8 cellular contexts compared by ENCODE assay signal in genomic region chr19:53870485-53870844, GRCh38. TPM values are rescaled to one million over a fixed set of nuclear protein-coding genes. Genes with fewer than 3 reads are reported as not detected.
DNase-seq lines count a peak whose midpoint lies in the region; TF ChIP-seq lines count a peak whose summit lies in the region.

No MANE protein-coding gene starts in this region.

- H3K4me3 ChIP-seq in NB4 (ENCODE audit: low read depth, low read length), result peak overlapping the region; percentile 74
- peak overlapping the region; percentile 96 for H3K4me3 ChIP-seq in coronary artery
- H3K4me3 ChIP-seq in neural progenitor cell, result peak overlapping the region; percentile 72

- H3K9me3 ChIP-seq in neural progenitor cell (ENCODE audit: low read depth), result no peaks in the 10 kb centered on the region

- H3K27me3 Mint-ChIP-seq in CD14-positive monocyte (ENCODE audit: low read depth in 3 of 3) (peaks cover 1 to 19% (median 2%) of the 10 kb centered on the region in 3 donors), neural progenitor cell (ENCODE audit: insufficient read depth, low read depth) (peaks cover 19% of the 10 kb centered on the region)

- peaks cover 0 to 13% (median 0%) of the 10 kb centered on the region in 7 donors for H3K9me3 Mint-ChIP-seq in CD14-positive monocyte
- H3K9me3 Mint-ChIP-seq in neural progenitor cell, result no peaks in the 10 kb centered on the region

- H3K27ac ChIP-seq in coronary artery (peak overlapping the region; percentile 37 to 98), neural progenitor cell (peak overlapping the region; percentile 82)

- H3K27me3 ChIP-seq in neural progenitor cell, result no peaks in the 10 kb centered on the region

- peak; percentile 80 for DNase-seq in CD14-positive monocyte (ENCODE audit: low spot score)
- DNase-seq in NB4 (ENCODE audit: low read depth), result peak; percentile 92
- no peak for DNase-seq in coronary artery (ENCODE audit: low spot score)
- DNase-seq in neural progenitor cell (ENCODE audit: low spot score), result peak; percentile 63
- DNase-seq in effector CD4-positive, alpha-beta T cell, result no peak
- DNase-seq in NCI-H524 (lab: John Stamatoyannopoulos, UW), result no peak
- no peak for DNase-seq in stimulated activated CD4-positive, alpha-beta T cell treated with anti-CD3 and anti-CD28 coated beads, Interleukin-4, amount 100 ng/mL, for 1 hour
- DNase-seq in stimulated activated CD4-positive, alpha-beta T cell treated with anti-CD3 and anti-CD28 coated beads, Interleukin-1b, Interleukin-23, amount 100 ng/mL, for 48 hours, result no peak

- TF ChIP-seq CTCF in CD14-positive monocyte (IDR thresholded peaks at IDR 0.05) (no peak), NB4 (IDR thresholded peaks at IDR 0.05; ENCODE audit: low read depth, low read length) (no peak), coronary artery (IDR thresholded peaks at IDR 0.05) (no peak), neural progenitor cell (IDR thresholded peaks at IDR 0.05) (no peak)

- peak overlapping the region; percentile 94 for H3K4me2 ChIP-seq in neural progenitor cell

- peak overlapping the region; percentile 84 to 90 for H3K4me3 Mint-ChIP-seq in CD14-positive monocyte
- peak overlapping the region; percentile 79 for H3K4me3 Mint-ChIP-seq in neural progenitor cell

- peaks cover 33% of the 10 kb centered on the region for H4K20me1 ChIP-seq in neural progenitor cell (ENCODE audit: low read depth)

- H3K4me1 ChIP-seq in neural progenitor cell, result peaks cover 8% of the 10 kb centered on the region

- no peak overlapping the region for H2AFZ ChIP-seq in neural progenitor cell (replicated peaks)

- H3K9ac ChIP-seq in neural progenitor cell, result no peak overlapping the region

- H3K27ac Mint-ChIP-seq in CD14-positive monocyte (peak overlapping the region; percentile 91 to 97 (median 96)), neural progenitor cell (peak overlapping the region; percentile 87)

- H3K79me2 ChIP-seq in neural progenitor cell (ENCODE audit: low read depth), result peaks cover 32% of the 10 kb centered on the region

- H3F3A ChIP-seq in neural progenitor cell (ENCODE audit: low read depth), result peaks cover 31% of the 10 kb centered on the region

- H3K4me1 Mint-ChIP-seq in CD14-positive monocyte (peaks cover 67% of the 10 kb centered on the region), neural progenitor cell (peaks cover 29% of the 10 kb centered on the region)

- TF ChIP-seq POLR2A in NB4 (IDR thresholded peaks at IDR 0.05; ENCODE audit: extremely low read depth, insufficient read length), result peak; percentile 61

- no peaks in the 10 kb centered on the region for H3K36me3 ChIP-seq in neural progenitor cell

- intact Hi-C loops in CD14-positive monocyte (cut with micrococcal nuclease), result loop anchor here (5.0 to 10.0 kb wide), 3 partner anchors 46 to 154 kb away; partner anchors contain the start of gene NLRP12 (in 2 of the 2)

- H3K36me3 Mint-ChIP-seq in CD14-positive monocyte (peaks cover 37 to 51% of the 10 kb centered on the region in 2 donors), neural progenitor cell (peaks cover 19% of the 10 kb centered on the region)

RNA-seq across cellular contexts. Expression of gene MYADM, which starts 2.8 kb away (rescaled TPM):
- polyA plus RNA-seq in CD14-positive monocyte, result 100 to 1,000 TPM; 254 to 310 TPM
- 11.5 and 25.6 TPM in 2 replicates for total RNA-seq in neural progenitor cell (ENCODE audit: low replicate concordance)

RNA-seq across cellular contexts. Expression of gene PRKCG, which starts 11.5 kb away (rescaled TPM):
- polyA plus RNA-seq in CD14-positive monocyte, result not detected
- 0.51 and 3.3 TPM in 2 replicates for total RNA-seq in neural progenitor cell (ENCODE audit: low replicate concordance)

RNA-seq across cellular contexts. Expression of gene CACNG7, which starts 38.6 kb away (rescaled TPM):
- polyA plus RNA-seq in CD14-positive monocyte, result not detected
- total RNA-seq in neural progenitor cell (ENCODE audit: low replicate concordance), result 6.7 and 27.3 TPM in 2 replicates

RNA-seq across cellular contexts. Expression of gene NLRP12, which starts 46.4 kb away (rescaled TPM):
- polyA plus RNA-seq in CD14-positive monocyte, result 10 to 100 TPM; 47.0 to 64.9 TPM
- 0.19 TPM in 1 of 2 replicates, not detected in the other for total RNA-seq in neural progenitor cell (ENCODE audit: low replicate concordance)

Comparison
In these comparisons a context has a peak if more than half of its experiments do, and no peak if none do; other contexts are left out.
1. DNase-seq: peak in CD14-positive monocyte (single experiment), NB4 (single experiment) and neural progenitor cell (single experiment); none in coronary artery (single experiment), effector CD4-positive, alpha-beta T cell (single experiment), NCI-H524 (0 of 2), stimulated activated CD4-positive, alpha-beta T cell treated with anti-CD3 and anti-CD28 coated beads, Interleukin-4, amount 100 ng/mL, for 1 hour (single experiment) and stimulated activated CD4-positive, alpha-beta T cell treated with anti-CD3 and anti-CD28 coated beads, Interleukin-1b, Interleukin-23, amount 100 ng/mL, for 48 hours (single experiment).
2. Peak in every context shown above with its lines, with median percentiles within 50 percentile points of each other: H3K4me3 ChIP-seq.